ENCODE assay signal across 12 cellular contexts in the genomic region with DNA sequence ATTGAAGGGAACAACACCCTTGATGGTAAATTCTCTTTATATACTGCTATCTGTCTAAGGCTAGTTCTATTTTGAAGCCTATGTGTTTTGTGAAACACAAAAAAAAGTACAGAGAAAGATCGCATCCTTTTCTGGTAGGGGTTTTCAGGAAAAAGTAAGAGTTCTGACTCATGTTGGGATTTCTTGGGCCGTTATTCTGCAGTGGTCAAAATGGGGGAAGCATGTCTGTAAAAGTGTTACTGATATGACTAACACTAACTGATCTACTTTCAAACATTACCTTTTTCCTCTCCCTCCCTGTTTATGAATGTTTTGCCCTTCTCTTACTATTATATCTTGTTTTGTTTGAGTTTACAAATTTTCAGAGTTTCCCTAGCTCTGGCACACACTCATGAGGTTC. TPM values are rescaled to one million over a fixed set of nuclear protein-coding genes. Genes with fewer than 3 reads are reported as not detected.
DNase-seq lines count a peak whose midpoint lies in the region; ATAC-seq, FAIRE-seq and TF ChIP-seq lines count a peak whose summit lies in the region.
"Had no signal": no experiment of that assay in that cellular context is flagged by ENCODE, and none has a peak within 500 bp of the region (broad histone marks: within the 10 kb centered on the region; RNA-seq: fewer than 3 reads in every experiment).

No MANE protein-coding gene starts in this region.

- H3K4me1 ChIP-seq in astrocyte (ENCODE audit: insufficient read depth, low read length) (no peaks in the 10 kb centered on the region), suprapubic skin (no peaks in the 10 kb centered on the region), spleen (no peaks in the 10 kb centered on the region)

- H3K36me3 Mint-ChIP-seq in activated CD4-positive, alpha-beta T cell treated with anti-CD3 and anti-CD28 coated beads, Interleukin-2, amount 10 ng/mL, durations not matched to agents 24 days and 14 days (ENCODE audit: low read depth), result peaks cover 27% of the 10 kb centered on the region
- peaks cover 26% of the 10 kb centered on the region for H3K36me3 Mint-ChIP-seq in astrocyte (ENCODE audit: low read depth, unreplicated experiment)

- H3K27ac ChIP-seq in astrocyte (ENCODE audit: low read depth, low read length), result no peak overlapping the region
- no peak overlapping the region for H3K27ac ChIP-seq in suprapubic skin
- no peak overlapping the region for H3K27ac ChIP-seq in spleen

- peak overlapping the region; percentile 48 for H3K27ac Mint-ChIP-seq in activated CD4-positive, alpha-beta T cell treated with anti-CD3 and anti-CD28 coated beads, Interleukin-2, amount 10 ng/mL, durations not matched to agents 24 days and 14 days
- peak overlapping the region; percentile 7 for H3K27ac Mint-ChIP-seq in astrocyte (ENCODE audit: unreplicated experiment)
- H3K27ac Mint-ChIP-seq: activated CD4-positive, alpha-beta memory T cell treated with anti-CD3 and anti-CD28 coated beads, Interleukin-2, amount 10 ng/mL, durations not matched to agents 7 days and 5 days; activated naive CD8-positive, alpha-beta T cell treated with anti-CD3 and anti-CD28 coated beads, Interleukin-2, amount 10 ng/mL, durations not matched to agents 7 days and 5 days had no signal

- no peak for DNase-seq in activated CD4-positive, alpha-beta T cell treated with anti-CD3 and anti-CD28 coated beads, Interleukin-2, amount 10 ng/mL, durations not matched to agents 24 days and 14 days
- no peak for DNase-seq in activated CD4-positive, alpha-beta T cell treated with anti-CD3 and anti-CD28 coated beads for 48 hours
- DNase-seq in astrocyte (ENCODE audit: low read depth) (no peak), suprapubic skin (ENCODE audit: low spot score in 2 of 2) (no peak), NCI-H526 treated with DMSO at 0.1 percent for 48 hours (lab: John Stamatoyannopoulos, UW) (no peak), spleen (no peak)
- DNase-seq: 8988T; activated CD4-positive, alpha-beta memory T cell treated with anti-CD3 and anti-CD28 coated beads, Interleukin-2, amount 10 ng/mL, durations not matched to agents 7 days and 5 days; activated naive CD8-positive, alpha-beta T cell treated with anti-CD3 and anti-CD28 coated beads, Interleukin-2, amount 10 ng/mL, durations not matched to agents 7 days and 5 days had no signal

- no peaks in the 10 kb centered on the region for H3K27me3 Mint-ChIP-seq in activated CD4-positive, alpha-beta T cell treated with anti-CD3 and anti-CD28 coated beads, Interleukin-2, amount 10 ng/mL, durations not matched to agents 24 days and 14 days
- H3K27me3 Mint-ChIP-seq in astrocyte (ENCODE audit: low read depth, unreplicated experiment), result no peaks in the 10 kb centered on the region
- H3K27me3 Mint-ChIP-seq: activated CD4-positive, alpha-beta memory T cell treated with anti-CD3 and anti-CD28 coated beads, Interleukin-2, amount 10 ng/mL, durations not matched to agents 7 days and 5 days; activated naive CD8-positive, alpha-beta T cell treated with anti-CD3 and anti-CD28 coated beads, Interleukin-2, amount 10 ng/mL, durations not matched to agents 7 days and 5 days had no signal

- no peak overlapping the region for H2AFZ ChIP-seq in astrocyte (ENCODE audit: low read depth, low read length)

- H3K4me3 ChIP-seq in astrocyte (ENCODE audit: insufficient read depth, low read depth, low read length), result no peak overlapping the region
- no peak overlapping the region for H3K4me3 ChIP-seq in suprapubic skin
- H3K4me3 ChIP-seq in spleen, result no peak overlapping the region

- H3K4me2 ChIP-seq in astrocyte (ENCODE audit: low read length), result no peak overlapping the region

- peak; percentile 66 for ATAC-seq in GM21576 (IDR thresholded peaks at IDR 0.05; ENCODE audit: unreplicated experiment)
- peak; percentile 49 for ATAC-seq in HG03097 (IDR thresholded peaks at IDR 0.05; ENCODE audit: low FRiP score, unreplicated experiment)
- ATAC-seq: HCT116 had no signal

- H4K20me1 ChIP-seq in astrocyte (ENCODE audit: insufficient read depth, low read length), result peaks cover 29% of the 10 kb centered on the region

- TF ChIP-seq CTCF in astrocyte (IDR thresholded peaks at IDR 0.05; ENCODE audit: insufficient read depth, low read depth, low read length) (no peak), suprapubic skin (IDR thresholded peaks at IDR 0.05) (no peak), spleen (IDR thresholded peaks at IDR 0.05 in 8 of 11, conservative IDR thresholded peaks at IDR 0.05 in 3 of 11) (no peak)

- H3K9ac ChIP-seq in astrocyte (ENCODE audit: low read length), result no peak overlapping the region

- peaks cover 75% of the 10 kb centered on the region for H3K36me3 ChIP-seq in astrocyte (ENCODE audit: insufficient read depth, low read length)
- peaks cover 84% of the 10 kb centered on the region for H3K36me3 ChIP-seq in suprapubic skin
- peaks cover 0 to 88% (median 68%) of the 10 kb centered on the region in 6 donors for H3K36me3 ChIP-seq in spleen

- TF ChIP-seq POLR2A in suprapubic skin (IDR thresholded peaks at IDR 0.05), result no peak
- TF ChIP-seq POLR2A in spleen (IDR thresholded peaks at IDR 0.05), result no peak

- no peak for TF ChIP-seq EP300 in suprapubic skin (IDR thresholded peaks at IDR 0.05)

- H3K4me1 Mint-ChIP-seq in activated CD4-positive, alpha-beta T cell treated with anti-CD3 and anti-CD28 coated beads, Interleukin-2, amount 10 ng/mL, durations not matched to agents 24 days and 14 days, result peaks cover 16% of the 10 kb centered on the region
- H3K4me1 Mint-ChIP-seq in astrocyte (ENCODE audit: low read depth, unreplicated experiment), result peaks cover 9% of the 10 kb centered on the region
- H3K4me1 Mint-ChIP-seq: activated naive CD8-positive, alpha-beta T cell treated with anti-CD3 and anti-CD28 coated beads, Interleukin-2, amount 10 ng/mL, durations not matched to agents 7 days and 5 days had no signal

- H3K4me3 Mint-ChIP-seq in activated CD4-positive, alpha-beta T cell treated with anti-CD3 and anti-CD28 coated beads, Interleukin-2, amount 10 ng/mL, durations not matched to agents 24 days and 14 days, result no peak overlapping the region
- no peak overlapping the region for H3K4me3 Mint-ChIP-seq in astrocyte (ENCODE audit: unreplicated experiment)
- H3K4me3 Mint-ChIP-seq: activated CD4-positive, alpha-beta memory T cell treated with anti-CD3 and anti-CD28 coated beads, Interleukin-2, amount 10 ng/mL, durations not matched to agents 7 days and 5 days; activated naive CD8-positive, alpha-beta T cell treated with anti-CD3 and anti-CD28 coated beads, Interleukin-2, amount 10 ng/mL, durations not matched to agents 7 days and 5 days had no signal

- H3K27me3 ChIP-seq in astrocyte (ENCODE audit: insufficient read depth, low read length), result no peaks in the 10 kb centered on the region
- no peaks in the 10 kb centered on the region for H3K27me3 ChIP-seq in suprapubic skin
- H3K27me3 ChIP-seq in spleen (replicated peaks in 1 of 7), result no peaks in the 10 kb centered on the region

- FAIRE-seq in astrocyte (lab: Jason Lieb, UNC), result no peak

- intact Hi-C loops in activated CD4-positive, alpha-beta T cell treated with anti-CD3 and anti-CD28 coated beads, Interleukin-2, amount 10 ng/mL, durations not matched to agents 24 days and 14 days (cut with micrococcal nuclease), result no loop called here
- intact Hi-C loops in spleen (cut with DNase I; ENCODE audit: low total_unique reads), result no loop called here

- 75% methylated on average over 2 of the region's 2 CpGs for WGBS in suprapubic skin
- WGBS in spleen, 5 donors, result 59 to 70% (median 68%) methylated on average over 2 of the region's 2 CpGs

- no peaks in the 10 kb centered on the region for H3K79me2 ChIP-seq in astrocyte (ENCODE audit: insufficient read depth, low read length)

- H3K9me3 Mint-ChIP-seq in activated CD4-positive, alpha-beta T cell treated with anti-CD3 and anti-CD28 coated beads, Interleukin-2, amount 10 ng/mL, durations not matched to agents 24 days and 14 days, result no peaks in the 10 kb centered on the region
- no peaks in the 10 kb centered on the region for H3K9me3 Mint-ChIP-seq in astrocyte (ENCODE audit: unreplicated experiment)
- H3K9me3 Mint-ChIP-seq: activated CD4-positive, alpha-beta memory T cell treated with anti-CD3 and anti-CD28 coated beads, Interleukin-2, amount 10 ng/mL, durations not matched to agents 7 days and 5 days; activated naive CD8-positive, alpha-beta T cell treated with anti-CD3 and anti-CD28 coated beads, Interleukin-2, amount 10 ng/mL, durations not matched to agents 7 days and 5 days had no signal

- H3K9me3 ChIP-seq in astrocyte (ENCODE audit: insufficient read depth, low read depth, low read length), result no peaks in the 10 kb centered on the region
- no peaks in the 10 kb centered on the region for H3K9me3 ChIP-seq in suprapubic skin
- H3K9me3 ChIP-seq in spleen, result no peaks in the 10 kb centered on the region

RNA-seq across cellular contexts. Expression of gene CTNND1, which starts 53.9 kb away (rescaled TPM):
- total RNA-seq in activated CD4-positive, alpha-beta T cell treated with anti-CD3 and anti-CD28 coated beads, Interleukin-2, amount 10 ng/mL, durations not matched to agents 24 days and 14 days, result 4.9 and 6.0 TPM in 2 replicates
- 235 and 243 TPM in 2 replicates for total RNA-seq in astrocyte
- total RNA-seq in suprapubic skin, result 100 to 1,000 TPM; 216 to 336 (median 223) TPM
- 100 to 1,000 TPM in 6 of 7 donors, 10 to 100 TPM in 1; 89.4 to 227 (median 130) TPM for total RNA-seq in spleen
- polyA plus RNA-seq in spleen, result 10 to 100 TPM; 12.0 to 24.6 (median 13.0) TPM

Comparison
In these comparisons a context has a peak if more than half of its experiments do, and no peak if none do; other contexts are left out.
1. RNA of gene CTNND1, which starts 53.9 kb away (total RNA-seq): 235 to 243 TPM in astrocyte, 216 to 336 TPM in suprapubic skin and 89.4 to 227 TPM in spleen; 4.9 to 6.0 TPM in activated CD4-positive, alpha-beta T cell treated with anti-CD3 and anti-CD28 coated beads, Interleukin-2, amount 10 ng/mL, durations not matched to agents 24 days and 14 days; every median in the first group is over 10 times any median in the second.